In the genomic region with DNA sequence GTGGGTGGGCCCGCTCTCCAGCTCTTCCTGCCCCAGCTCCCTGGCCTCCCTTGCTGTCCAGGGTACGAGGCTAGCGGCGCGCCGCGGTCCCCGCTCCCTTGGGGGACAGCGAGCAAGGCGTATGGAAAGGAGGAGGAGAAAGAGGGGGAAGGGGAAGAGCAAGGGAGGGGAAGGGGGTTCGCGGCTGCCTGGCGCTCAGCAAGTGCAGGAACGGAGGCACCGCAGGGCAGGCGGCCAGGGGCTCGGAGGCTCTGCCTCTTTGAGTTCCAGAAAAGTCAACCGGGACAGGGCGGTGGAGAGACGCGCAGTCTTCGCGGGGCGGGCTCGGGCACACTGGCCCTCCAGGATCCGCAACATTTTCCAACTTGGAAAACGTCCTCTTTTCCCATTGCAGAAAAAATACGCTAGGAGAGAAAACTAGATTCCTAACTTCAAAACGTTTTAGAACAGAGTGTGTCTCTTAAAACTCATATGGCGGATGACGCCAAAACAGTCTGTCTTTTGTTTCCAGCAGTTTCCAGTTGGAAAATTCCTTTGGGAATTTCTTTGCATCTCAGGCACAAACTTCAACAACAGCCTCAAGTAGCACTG, we compare ENCODE assay signal across 10 cellular contexts. TPM values are rescaled to one million over a fixed set of nuclear protein-coding genes. Genes with fewer than 3 reads are reported as not detected.
DNase-seq lines count a peak whose midpoint lies in the region; ATAC-seq and TF ChIP-seq lines count a peak whose summit lies in the region.
"Had no signal": no experiment of that assay in that cellular context is flagged by ENCODE, and none has a peak within 500 bp of the region (broad histone marks: within the 10 kb centered on the region; RNA-seq: fewer than 3 reads in every experiment).

No MANE protein-coding gene starts in this region.

- WGBS in heart left ventricle, 4 donors, result 13 to 24% (median 20%) methylated on average over 31 of the region's 31 CpGs

- no peaks in the 10 kb centered on the region for H3K4me1 Mint-ChIP-seq in activated CD4-positive, alpha-beta T cell treated with anti-CD3 and anti-CD28 coated beads, Interleukin-2, amount 10 ng/mL, durations not matched to agents 7 days and 5 days
- no peaks in the 10 kb centered on the region for H3K4me1 Mint-ChIP-seq in T-helper 2 cell treated with Interferon-gamma antibody and Interleukin-4, amounts not matched to agents 5 μg/mL and 100 μg/mL, for 36 hours (ENCODE audit: low read depth)

- peak overlapping the region; percentile 62 to 88 (median 77) for H3K27ac ChIP-seq in heart left ventricle

- peak; percentile 61 to 85 (median 79) for ATAC-seq in heart left ventricle

- H3K9me3 Mint-ChIP-seq in activated CD4-positive, alpha-beta T cell treated with anti-CD3 and anti-CD28 coated beads, Interleukin-2, amount 10 ng/mL, durations not matched to agents 7 days and 5 days, result no peaks in the 10 kb centered on the region
- H3K9me3 Mint-ChIP-seq in T-helper 2 cell treated with Interferon-gamma antibody and Interleukin-4, amounts not matched to agents 5 μg/mL and 100 μg/mL, for 36 hours, result no peaks in the 10 kb centered on the region
- H3K9me3 Mint-ChIP-seq: CD4-positive, alpha-beta T cell had no signal

- POLR2A ChIA-PET in AG04449 (lab: Yijun Ruan, JAX), result interaction anchor here (0.9 kb wide), 1 partner anchor 12 kb away, joined by 3 read pairs; no protein-coding TSS in a partner anchor
- POLR2A ChIA-PET in activated CD4-positive, alpha-beta T cell treated with anti-CD3 and anti-CD28 coated beads, Interleukin-2, amount 10 ng/mL, durations not matched to agents 7 days and 5 days (lab: Charles Lee), result interaction anchor here (0.6 kb wide), 1 partner anchor 124 kb away, joined by 9 read pairs; no protein-coding TSS in a partner anchor

- CTCF ChIA-PET in AG04449 (lab: Yijun Ruan, JAX), result no interaction called here
- CTCF ChIA-PET in activated CD4-positive, alpha-beta T cell treated with anti-CD3 and anti-CD28 coated beads, Interleukin-2, amount 10 ng/mL, durations not matched to agents 7 days and 5 days (lab: Charles Lee), result no interaction called here

- H3K27ac Mint-ChIP-seq in activated CD4-positive, alpha-beta T cell treated with anti-CD3 and anti-CD28 coated beads, Interleukin-2, amount 10 ng/mL, durations not matched to agents 7 days and 5 days, result no peak overlapping the region
- H3K27ac Mint-ChIP-seq in T-helper 2 cell treated with Interferon-gamma antibody and Interleukin-4, amounts not matched to agents 5 μg/mL and 100 μg/mL, for 36 hours, result no peak overlapping the region
- H3K27ac Mint-ChIP-seq: CD4-positive, alpha-beta T cell had no signal

- TF ChIP-seq CTCF in AG04449 (IDR thresholded peaks at IDR 0.05; ENCODE audit: insufficient read depth, low read length, missing control alignments) (no peak), heart left ventricle (IDR thresholded peaks at IDR 0.05) (no peak)

- no peaks in the 10 kb centered on the region for H3K9me3 ChIP-seq in adipocyte (ENCODE audit: control insufficient read depth, low read length)
- no peaks in the 10 kb centered on the region for H3K9me3 ChIP-seq in heart left ventricle
- H3K9me3 ChIP-seq in HAP-1, result no peaks in the 10 kb centered on the region

- H3K4me3 Mint-ChIP-seq in activated CD4-positive, alpha-beta T cell treated with anti-CD3 and anti-CD28 coated beads, Interleukin-2, amount 10 ng/mL, durations not matched to agents 7 days and 5 days, result no peak overlapping the region
- no peak overlapping the region for H3K4me3 Mint-ChIP-seq in T-helper 2 cell treated with Interferon-gamma antibody and Interleukin-4, amounts not matched to agents 5 μg/mL and 100 μg/mL, for 36 hours
- H3K4me3 Mint-ChIP-seq: CD4-positive, alpha-beta T cell had no signal

- H3K36me3 ChIP-seq in adipocyte (ENCODE audit: control insufficient read depth, insufficient read depth, low read length, severe bottlenecking) (no peaks in the 10 kb centered on the region), heart left ventricle (no peaks in the 10 kb centered on the region), HAP-1 (replicated peaks) (no peaks in the 10 kb centered on the region)

- H3K4me3 ChIP-seq in AG04449 (ENCODE audit: low read depth, low read length) (peak overlapping the region; percentile 61), adipocyte (ENCODE audit: low read length) (peak overlapping the region; percentile 80), heart left ventricle (peak overlapping the region; percentile 6 to 63 (median 54)), HAP-1 (no peak overlapping the region)

- H3K4me1 ChIP-seq in adipocyte (ENCODE audit: control insufficient read depth, insufficient read depth, low read length), result peaks cover 3% of the 10 kb centered on the region
- peaks cover 0 to 29% (median 7%) of the 10 kb centered on the region in 12 donors for H3K4me1 ChIP-seq in heart left ventricle
- H3K4me1 ChIP-seq in HAP-1, result peaks cover 7% of the 10 kb centered on the region

- H3K27me3 Mint-ChIP-seq in activated CD4-positive, alpha-beta T cell treated with anti-CD3 and anti-CD28 coated beads, Interleukin-2, amount 10 ng/mL, durations not matched to agents 7 days and 5 days, result peaks cover 21% of the 10 kb centered on the region
- peaks cover 33% of the 10 kb centered on the region for H3K27me3 Mint-ChIP-seq in T-helper 2 cell treated with Interferon-gamma antibody and Interleukin-4, amounts not matched to agents 5 μg/mL and 100 μg/mL, for 36 hours (ENCODE audit: low read depth)

- H3K27me3 ChIP-seq in adipocyte (replicated peaks; ENCODE audit: control insufficient read depth, insufficient read depth, low read length) (no peaks in the 10 kb centered on the region), heart left ventricle (no peaks in the 10 kb centered on the region), HAP-1 (ENCODE audit: low read depth) (no peaks in the 10 kb centered on the region)

- peak overlapping the region; percentile 69 for H3K9ac ChIP-seq in adipocyte (ENCODE audit: low read length)

- no peak for TF ChIP-seq POLR2A in heart left ventricle (IDR thresholded peaks at IDR 0.05)

- intact Hi-C loops in heart left ventricle (cut with DNase I), result loop anchor here in 5 of 10 donors (1.0 to 5.0 kb wide), 2 partner anchors 35 to 81 kb away; no protein-coding TSS in a partner anchor

- no peaks in the 10 kb centered on the region for H3K36me3 Mint-ChIP-seq in activated CD4-positive, alpha-beta T cell treated with anti-CD3 and anti-CD28 coated beads, Interleukin-2, amount 10 ng/mL, durations not matched to agents 7 days and 5 days (ENCODE audit: low read depth)
- H3K36me3 Mint-ChIP-seq in T-helper 2 cell treated with Interferon-gamma antibody and Interleukin-4, amounts not matched to agents 5 μg/mL and 100 μg/mL, for 36 hours (ENCODE audit: low read depth), result no peaks in the 10 kb centered on the region

- DNase-seq in AG04449 (ENCODE audit: low read depth, low spot score), result no peak
- peak; percentile 54 for DNase-seq in adipocyte (ENCODE audit: low read depth)
- DNase-seq in heart left ventricle, result peak; percentile 58 to 81 (median 77)
- DNase-seq in pons (ENCODE audit: low spot score), result peak; percentile 25
- DNase-seq in activated CD4-positive, alpha-beta T cell treated with anti-CD3 and anti-CD28 coated beads, Interleukin-2, amount 10 ng/mL, durations not matched to agents 7 days and 5 days, result no peak
- DNase-seq in T-helper 2 cell treated with Interferon-gamma antibody and Interleukin-4, amounts not matched to agents 5 μg/mL and 100 μg/mL, for 36 hours (ENCODE audit: low spot score), result no peak
- no peak for DNase-seq in HAP-1 (ENCODE audit: low spot score in 2 of 2)
- no peak for DNase-seq in activated CD4-positive, alpha-beta T cell treated with anti-CD3 and anti-CD28 coated beads for 4 hours
- DNase-seq: activated CD8-positive, alpha-beta memory T cell treated with anti-CD3 and anti-CD28 coated beads, Interleukin-2, amount 50 U/mL, for 4 hours; CD4-positive, alpha-beta T cell had no signal

- in situ Hi-C loops in HAP-1 (cut with MboI; ENCODE audit: low sequenced_read_pairs), result no loop called here

RNA-seq across cellular contexts. Expression of a gene that starts 23.1 kb away (rescaled TPM):
- total RNA-seq in heart left ventricle, result 10 to 100 TPM; 12.0 to 35.7 (median 28.0) TPM
- 10 to 100 TPM in 1 of 2 donors, 1 to 10 TPM in 1; 9.1 to 16.6 TPM for polyA plus RNA-seq in heart left ventricle
- total RNA-seq in activated CD4-positive, alpha-beta T cell treated with anti-CD3 and anti-CD28 coated beads, Interleukin-2, amount 10 ng/mL, durations not matched to agents 7 days and 5 days, result under 1 TPM; 0.08 to 0.10 TPM
- total RNA-seq: CD4-positive, alpha-beta T cell had no signal

Comparison
In these comparisons a context has a peak if more than half of its experiments do, and no peak if none do; other contexts are left out.
1. DNase-seq: peak in adipocyte (single experiment), heart left ventricle (5 of 5) and pons (single experiment); none in AG04449 (single experiment), activated CD4-positive, alpha-beta T cell treated with anti-CD3 and anti-CD28 coated beads, Interleukin-2, amount 10 ng/mL, durations not matched to agents 7 days and 5 days (single experiment), T-helper 2 cell treated with Interferon-gamma antibody and Interleukin-4, amounts not matched to agents 5 μg/mL and 100 μg/mL, for 36 hours (single experiment), HAP-1 (0 of 2) and activated CD4-positive, alpha-beta T cell treated with anti-CD3 and anti-CD28 coated beads for 4 hours (0 of 2).
2. RNA of a gene that starts 23.1 kb away (total RNA-seq): 12.0 to 35.7 TPM in heart left ventricle; 0.08 to 0.10 TPM in activated CD4-positive, alpha-beta T cell treated with anti-CD3 and anti-CD28 coated beads, Interleukin-2, amount 10 ng/mL, durations not matched to agents 7 days and 5 days; every median in the first group is over 10 times any median in the second.